ENCODE assay signal across 8 cellular contexts in genomic region chr4:7042697-7043464, GRCh38. TPM values are rescaled to one million over a fixed set of nuclear protein-coding genes. Genes with fewer than 3 reads are reported as not detected.
DNase-seq lines count a peak whose midpoint lies in the region; ATAC-seq and TF ChIP-seq lines count a peak whose summit lies in the region.

A gene with protein sequence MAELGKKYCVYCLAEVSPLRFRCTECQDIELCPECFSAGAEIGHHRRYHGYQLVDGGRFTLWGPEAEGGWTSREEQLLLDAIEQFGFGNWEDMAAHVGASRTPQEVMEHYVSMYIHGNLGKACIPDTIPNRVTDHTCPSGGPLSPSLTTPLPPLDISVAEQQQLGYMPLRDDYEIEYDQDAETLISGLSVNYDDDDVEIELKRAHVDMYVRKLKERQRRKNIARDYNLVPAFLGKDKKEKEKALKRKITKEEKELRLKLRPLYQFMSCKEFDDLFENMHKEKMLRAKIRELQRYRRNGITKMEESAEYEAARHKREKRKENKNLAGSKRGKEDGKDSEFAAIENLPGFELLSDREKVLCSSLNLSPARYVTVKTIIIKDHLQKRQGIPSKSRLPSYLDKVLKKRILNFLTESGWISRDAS (plus strand): TSS chr4:7043372. CDS start chr4:7043580, 208 bp downstream.

- H3K4me1 Mint-ChIP-seq in GM23338 = peaks cover 46% of the 10 kb centered on the region
- H3K4me1 Mint-ChIP-seq in naive thymus-derived CD4-positive, alpha-beta T cell = peaks cover 38 to 58% (median 52%) of the 10 kb centered on the region in 7 donors
- peaks cover 44 to 62% of the 10 kb centered on the region in 2 donors for H3K4me1 Mint-ChIP-seq in stimulated activated naive B cell treated with anti-CD40 and anti-IgM and Interleukin-4, amounts not matched to agents 10 μg/mL and 1 μg/mL and 100 μg/mL, for 72 hours

- H3F3A ChIP-seq in GM23338 (replicated peaks; ENCODE audit: low read depth) = 0 out of 2 replicates have a peak, but pooled peaks cover 3% of the 10 kb centered on the region

- H2AFZ ChIP-seq in GM23338 = peak within 1 kb of the TSS; percentile 97
- H2AFZ ChIP-seq in fibroblast of lung (ENCODE audit: low read length) = peak within 1 kb of the TSS; percentile 92

- TF ChIP-seq CTCF in GM23338 (conservative IDR thresholded peaks at IDR 0.05; ENCODE audit: low read depth in 2 of 2) = peak in 1 of 2 experiments; percentile 44; a peak in 2 of 4 replicates
- peak in 1 of 2 donors; percentile 5 for TF ChIP-seq CTCF in fibroblast of lung (conservative IDR thresholded peaks at IDR 0.05 in 1 of 2, IDR thresholded peaks at IDR 0.05 in 1 of 2; ENCODE audit: low read depth in 1 of 2, low read length in 2 of 2)

- no peak within 1 kb of the TSS for H3K27ac Mint-ChIP-seq in GM23338
- peak within 1 kb of the TSS; percentile 80 to 92 (median 89) for H3K27ac Mint-ChIP-seq in naive thymus-derived CD4-positive, alpha-beta T cell
- H3K27ac Mint-ChIP-seq in stimulated activated naive B cell treated with anti-CD40 and anti-IgM and Interleukin-4, amounts not matched to agents 10 μg/mL and 1 μg/mL and 100 μg/mL, for 72 hours = peak within 1 kb of the TSS; percentile 96

- peaks cover 32% of the 10 kb centered on the region for H3K27me3 Mint-ChIP-seq in GM23338 (ENCODE audit: insufficient read depth, low read depth, poor library complexity)
- H3K27me3 Mint-ChIP-seq in naive thymus-derived CD4-positive, alpha-beta T cell = peaks cover 0 to 15% (median 0%) of the 10 kb centered on the region in 5 donors
- H3K27me3 Mint-ChIP-seq in stimulated activated naive B cell treated with anti-CD40 and anti-IgM and Interleukin-4, amounts not matched to agents 10 μg/mL and 1 μg/mL and 100 μg/mL, for 72 hours = no peaks in the 10 kb centered on the region

- no peaks in the 10 kb centered on the region for H3K36me3 ChIP-seq in GM23338 (ENCODE audit: insufficient read depth)
- H3K36me3 ChIP-seq in fibroblast of lung (ENCODE audit: control insufficient read depth, insufficient read depth, low read length) = no peaks in the 10 kb centered on the region
- peaks cover 0 to 26% (median 0%) of the 10 kb centered on the region in 3 experiments for H3K36me3 ChIP-seq in naive thymus-derived CD4-positive, alpha-beta T cell (ENCODE audit: control insufficient read depth in 2 of 3, insufficient read depth in 3 of 3, low read length in 3 of 3)

- H3K9ac ChIP-seq in fibroblast of lung (ENCODE audit: insufficient read depth, low read length) = peak within 1 kb of the TSS; percentile 90

- H3K9me3 Mint-ChIP-seq in GM23338 = no peaks in the 10 kb centered on the region; the same call in 1 of the 3 replicates
- H3K9me3 Mint-ChIP-seq in naive thymus-derived CD4-positive, alpha-beta T cell = peaks cover 0 to 4% (median 0%) of the 10 kb centered on the region in 11 donors
- H3K9me3 Mint-ChIP-seq in stimulated activated naive B cell treated with anti-CD40 and anti-IgM and Interleukin-4, amounts not matched to agents 10 μg/mL and 1 μg/mL and 100 μg/mL, for 72 hours = no peaks in the 10 kb centered on the region

- peaks cover 9% of the 10 kb centered on the region; the same call in 1 of the 2 replicates for H3K4me1 ChIP-seq in GM23338 (ENCODE audit: insufficient read depth)
- peaks cover 12% of the 10 kb centered on the region for H3K4me1 ChIP-seq in fibroblast of lung (ENCODE audit: control insufficient read depth, extremely low read depth, insufficient read depth, low read length)
- peaks cover 33 to 40% of the 10 kb centered on the region in 2 donors for H3K4me1 ChIP-seq in naive thymus-derived CD4-positive, alpha-beta T cell (ENCODE audit: control insufficient read depth in 2 of 2, insufficient read depth in 2 of 2, low read length in 2 of 2)

- H4K20me1 ChIP-seq in GM23338 (replicated peaks; ENCODE audit: insufficient read depth) (peaks cover 31% of the 10 kb centered on the region), fibroblast of lung (ENCODE audit: control insufficient read depth, extremely low read depth, insufficient read depth, low read length) (no peaks in the 10 kb centered on the region)

- intact Hi-C loops in naive thymus-derived CD4-positive, alpha-beta T cell (cut with micrococcal nuclease) = loop anchor here (1.0 kb wide), 10 partner anchors 25 to 403 kb away; partner anchors contain the start of genes GRPEL1 (in 2 of the 2), MRFAP1 (in 2 of the 2), TBC1D14 (in 2 of the 2) and BLOC1S4 (in 1 of the 2)

- ATAC-seq in GM23338 = peak; percentile 88
- ATAC-seq in naive thymus-derived CD4-positive, alpha-beta T cell = peak; percentile 89
- ATAC-seq in stimulated activated naive B cell treated with anti-CD40 and anti-IgM and Interleukin-4, amounts not matched to agents 10 μg/mL and 1 μg/mL and 100 μg/mL, for 72 hours (replicated peaks) = peak; percentile 85 to 89

- H3K79me2 ChIP-seq in GM23338 (replicated peaks; ENCODE audit: insufficient read depth) (peaks cover 41% of the 10 kb centered on the region), fibroblast of lung (ENCODE audit: control insufficient read depth, insufficient read depth, low read length) (peaks cover 42% of the 10 kb centered on the region)

- no peak within 1 kb of the TSS for H3K27ac ChIP-seq in GM23338 (ENCODE audit: low read depth)
- peak within 1 kb of the TSS; percentile 90 for H3K27ac ChIP-seq in fibroblast of lung (ENCODE audit: insufficient read depth, low read length)
- peak within 1 kb of the TSS; percentile 85 for H3K27ac ChIP-seq in naive thymus-derived CD4-positive, alpha-beta T cell (ENCODE audit: low read depth, low read length)

- DNase-seq in EH (ENCODE audit: low read depth) = peak; percentile 98
- DNase-seq in GM23338 (ENCODE audit: low spot score) = peak; percentile 98
- DNase-seq in LHCN-M2 (ENCODE audit: low read depth) = peak; percentile 97
- DNase-seq in RPMI7951 (ENCODE audit: low read depth) = peak; percentile 96
- peak; percentile 72 to 90 for DNase-seq in activated T-helper 1 cell treated with anti-CD3 and anti-CD28 coated beads, Interleukin-2, amount 50 U/mL, for 16 hours (ENCODE audit: low read depth in 1 of 2, low spot score in 1 of 2)
- peak; percentile 97 for DNase-seq in fibroblast of lung (ENCODE audit: low read depth in 2 of 2)
- DNase-seq in naive thymus-derived CD4-positive, alpha-beta T cell = peak; percentile 79 to 99 (median 88)
- DNase-seq in stimulated activated naive B cell treated with anti-CD40 and anti-IgM and Interleukin-4, amounts not matched to agents 10 μg/mL and 1 μg/mL and 100 μg/mL, for 72 hours = peak; percentile 95

- no peaks in the 10 kb centered on the region for H3K9me2 ChIP-seq in GM23338 (ENCODE audit: insufficient read depth)

- POLR2A ChIA-PET in naive thymus-derived CD4-positive, alpha-beta T cell (lab: Charles Lee) = interaction anchor here (0.6 to 8.2 kb wide), 20 partner anchors 8 to 611 kb away, joined by 3 to 173 read pairs (median 4); partner anchors contain the start of genes BLOC1S4, GRPEL1, KIAA0232 and MRFAP1

- no peaks in the 10 kb centered on the region; the same call in 2 of the 3 replicates for H3K36me3 Mint-ChIP-seq in GM23338 (ENCODE audit: low read depth)
- H3K36me3 Mint-ChIP-seq in naive thymus-derived CD4-positive, alpha-beta T cell = peaks cover 0 to 12% (median 4%) of the 10 kb centered on the region in 5 donors
- peaks cover 0 to 8% of the 10 kb centered on the region in 2 donors for H3K36me3 Mint-ChIP-seq in stimulated activated naive B cell treated with anti-CD40 and anti-IgM and Interleukin-4, amounts not matched to agents 10 μg/mL and 1 μg/mL and 100 μg/mL, for 72 hours

- CTCF ChIA-PET in naive thymus-derived CD4-positive, alpha-beta T cell (lab: Charles Lee) = interaction anchor here (0.6 to 6.9 kb wide), 8 partner anchors 9 to 342 kb away, joined by 3 to 73 read pairs (median 3); partner anchors contain the start of gene GRPEL1

- no peaks in the 10 kb centered on the region for H3K9me3 ChIP-seq in fibroblast of lung (ENCODE audit: control insufficient read depth, insufficient read depth, low read depth, low read length)
- no peaks in the 10 kb centered on the region for H3K9me3 ChIP-seq in naive thymus-derived CD4-positive, alpha-beta T cell (ENCODE audit: control insufficient read depth in 2 of 3, low read length in 3 of 3)

- H3K27me3 ChIP-seq in GM23338 (ENCODE audit: insufficient read depth) (peaks cover 32% of the 10 kb centered on the region), fibroblast of lung (ENCODE audit: control insufficient read depth, insufficient read depth, low read length) (no peaks in the 10 kb centered on the region)
- no peaks in the 10 kb centered on the region for H3K27me3 ChIP-seq in naive thymus-derived CD4-positive, alpha-beta T cell (ENCODE audit: control insufficient read depth in 2 of 2, insufficient read depth in 2 of 2, low read length in 2 of 2)

- peak within 1 kb of the TSS; percentile 89 for H3K4me3 ChIP-seq in GM23338
- peak within 1 kb of the TSS; percentile 70 to 91 (median 88) for H3K4me3 ChIP-seq in fibroblast of lung (replicated peaks in 1 of 4; ENCODE audit: control extremely low read depth in 1 of 4, insufficient read depth in 1 of 4, low read depth in 3 of 4, low read length in 4 of 4)
- H3K4me3 ChIP-seq in naive thymus-derived CD4-positive, alpha-beta T cell (ENCODE audit: low read length) = peak within 1 kb of the TSS; percentile 84

- H3K4me3 Mint-ChIP-seq in GM23338 = peak within 1 kb of the TSS; percentile 85
- H3K4me3 Mint-ChIP-seq in naive thymus-derived CD4-positive, alpha-beta T cell = peak within 1 kb of the TSS; percentile 90 to 95 (median 92)
- H3K4me3 Mint-ChIP-seq in stimulated activated naive B cell treated with anti-CD40 and anti-IgM and Interleukin-4, amounts not matched to agents 10 μg/mL and 1 μg/mL and 100 μg/mL, for 72 hours = peak within 1 kb of the TSS; percentile 97 to 99

- H3K4me2 ChIP-seq in GM23338 (peak within 1 kb of the TSS; percentile 93), fibroblast of lung (ENCODE audit: extremely low read depth, insufficient read depth, low read length) (peak within 1 kb of the TSS; percentile 93)

TF ChIP-seq in GM23338, 12 proteins besides CTCF, POLR2A, EP300 and RAD21 (continues in another document):
- TF ChIP-seq CREB1 (CRISPR knock-in tag; IDR thresholded peaks at IDR 0.05; ENCODE audit: low read depth) = peak; percentile 49; the same call in 1 of the 2 replicates

RNA-seq across cellular contexts. Expression of the gene that starts here (rescaled TPM):
- 11.4 and 12.0 TPM in 2 replicates for total RNA-seq in GM23338 (2014; rRNA removed; shearing (Covaris generic))
- 3.0 and 3.6 TPM in 2 replicates for polyA plus RNA-seq in GM23338 (2016; fragmentation: Nextera tagmentation; extraction: Ambion mirVana)
- 14.0 and 14.5 TPM in 2 replicates for total RNA-seq in LHCN-M2 (2014; rRNA removed)
- 9.0 TPM for polyA plus RNA-seq in LHCN-M2 (2012)
- total RNA-seq in RPMI7951 (2014; rRNA removed; shearing (Covaris generic)) = 4.7 and 5.8 TPM in 2 replicates
- total RNA-seq in fibroblast of lung = 10.0 and 12.6 TPM in 2 replicates
- 8.0 and 8.5 TPM in 2 replicates for polyA plus RNA-seq in fibroblast of lung
- 11.4 and 12.8 TPM in 2 replicates for polyA plus RNA-seq in fibroblast of lung (2012)
- 8.7 and 10.4 TPM in 2 replicates for polyA minus RNA-seq in fibroblast of lung (ENCODE audit: low replicate concordance)
- total RNA-seq in naive thymus-derived CD4-positive, alpha-beta T cell = 10 to 100 TPM; 26.8 to 49.0 (median 41.5) TPM
- polyA plus RNA-seq in naive thymus-derived CD4-positive, alpha-beta T cell = 1 to 10 TPM; 4.0 to 5.3 TPM
